Comparison of ENCODE assay signal across 15 cellular contexts in genomic region chr2:240286596-240286995, GRCh38.
"Had no signal": no experiment of that assay in that cellular context is flagged by ENCODE, and none has a peak within 500 bp of the region (broad histone marks: within the 10 kb centered on the region; RNA-seq: fewer than 3 reads in every experiment).

No MANE protein-coding gene starts in this region.

- H3K9me3 Mint-ChIP-seq: activated T-cell treated with anti-CD3 and anti-CD28 coated beads, Interleukin-2, amount 50 U/mL, for 24 hours had no signal

- H3K27ac Mint-ChIP-seq: activated naive CD4-positive, alpha-beta T cell treated with anti-CD3 and anti-CD28 coated beads, Interleukin-2, amount 50 U/mL, for 24 hours; activated T-cell treated with anti-CD3 and anti-CD28 coated beads, Interleukin-2, amount 50 U/mL, for 24 hours had no signal

- H3K4me1 Mint-ChIP-seq: activated naive CD4-positive, alpha-beta T cell treated with anti-CD3 and anti-CD28 coated beads, Interleukin-2, amount 50 U/mL, for 24 hours; naive thymus-derived CD8-positive, alpha-beta T cell had no signal

- DNase-seq: activated CD4-positive, alpha-beta T cell treated with anti-CD3 and anti-CD28 coated beads, Interleukin-2, amount 50 U/mL, for 48 hours; activated CD4-positive, CD25-positive, alpha-beta regulatory T cell treated with anti-CD3 and anti-CD28 coated beads, Interleukin-2, amount 50 U/mL, for 72 hours; activated T-cell treated with anti-CD3 and anti-CD28 coated beads, Interleukin-2, amount 50 U/mL, for 24 hours; central memory CD4-positive, alpha-beta T cell; colonic mucosa; effector CD4-positive, alpha-beta T cell; esophagus squamous epithelium; naive thymus-derived CD8-positive, alpha-beta T cell; small intestine; stimulated activated CD4-positive, alpha-beta T cell treated with anti-CD3 and anti-CD28 coated beads, Interleukin-4, amount 100 ng/mL, for 4 hours; stimulated activated CD8-positive, alpha-beta memory T cell treated with anti-CD3 and anti-CD28 coated beads, Interleukin-4, amount 100 ng/mL, for 48 hours; stimulated activated naive CD8-positive, alpha-beta T cell treated with anti-CD3 and anti-CD28 coated beads, Interleukin-15, Interleukin-2, amounts not matched to agents 100 U/mL and 50 U/mL, for 24 hours; testis; upper lobe of left lung had no signal

- ATAC-seq: naive thymus-derived CD8-positive, alpha-beta T cell; stimulated activated naive CD8-positive, alpha-beta T cell treated with anti-CD3 and anti-CD28 coated beads, Interleukin-15, Interleukin-2, amounts not matched to agents 100 U/mL and 50 U/mL, for 24 hours had no signal

- H3K36me3 Mint-ChIP-seq: activated naive CD4-positive, alpha-beta T cell treated with anti-CD3 and anti-CD28 coated beads, Interleukin-2, amount 50 U/mL, for 24 hours; naive thymus-derived CD8-positive, alpha-beta T cell had no signal

- H3K4me3 Mint-ChIP-seq: activated naive CD4-positive, alpha-beta T cell treated with anti-CD3 and anti-CD28 coated beads, Interleukin-2, amount 50 U/mL, for 24 hours; activated T-cell treated with anti-CD3 and anti-CD28 coated beads, Interleukin-2, amount 50 U/mL, for 24 hours; naive thymus-derived CD8-positive, alpha-beta T cell had no signal
